8 cellular contexts compared by ENCODE assay signal in genomic region chr4:80058740-80059139, GRCh38. TPM values are rescaled to one million over a fixed set of nuclear protein-coding genes. Genes with fewer than 3 reads are reported as not detected.
DNase-seq lines count a peak whose midpoint lies in the region; ATAC-seq and TF ChIP-seq lines count a peak whose summit lies in the region.

No MANE protein-coding gene starts in this region.

- POLR2A ChIA-PET in activated CD8-positive, alpha-beta T cell treated with anti-CD3 and anti-CD28 coated beads for 36 hours (lab: Charles Lee): interaction anchor here (1.1 to 1.5 kb wide), 2 partner anchors 14 to 126 kb away, joined by 3 to 7 read pairs; partner anchors contain the start of gene ANTXR2

- H2AK5ac ChIP-seq in trophoblast cell (ENCODE audit: low read length): no peak overlapping the region

- CTCF ChIA-PET in activated CD8-positive, alpha-beta T cell treated with anti-CD3 and anti-CD28 coated beads for 36 hours (lab: Charles Lee): interaction anchor here (1.1 to 1.4 kb wide), 4 partner anchors 14 to 144 kb away, joined by 4 to 7 read pairs (median 4); no protein-coding TSS in a partner anchor

- peak overlapping the region; percentile 73 for H3K4me3 Mint-ChIP-seq in activated CD8-positive, alpha-beta T cell treated with anti-CD3 and anti-CD28 coated beads for 36 hours

- WGBS in trophoblast cell (ENCODE audit: extremely low coverage, insufficient coverage, insufficient read length): no CpG with 5 or more reads among the region's 2 CpGs

- TF ChIP-seq CTCF in HL-60 (IDR thresholded peaks at IDR 0.05; ENCODE audit: insufficient read depth, low read length): no peak
- no peak for TF ChIP-seq CTCF in activated CD8-positive, alpha-beta T cell treated with anti-CD3 and anti-CD28 coated beads for 36 hours (IDR thresholded peaks at IDR 0.05)

- no peak overlapping the region for H3K23ac ChIP-seq in trophoblast cell (ENCODE audit: low read length)

- H3K4me2 ChIP-seq in trophoblast cell (ENCODE audit: low read length): no peak overlapping the region

- H3K4ac ChIP-seq in trophoblast cell (ENCODE audit: low read depth, low read length): no peak overlapping the region

- H2BK120ac ChIP-seq in trophoblast cell (ENCODE audit: insufficient read depth, low read length, poor library complexity): no peak overlapping the region

- H3K27me3 Mint-ChIP-seq in activated CD8-positive, alpha-beta T cell treated with anti-CD3 and anti-CD28 coated beads for 36 hours: no peaks in the 10 kb centered on the region

- H3K9me3 Mint-ChIP-seq in activated CD8-positive, alpha-beta T cell treated with anti-CD3 and anti-CD28 coated beads for 36 hours: no peaks in the 10 kb centered on the region

- H3K4me1 Mint-ChIP-seq in activated CD8-positive, alpha-beta T cell treated with anti-CD3 and anti-CD28 coated beads for 36 hours (ENCODE audit: low read depth): peaks cover 42% of the 10 kb centered on the region

- no peak overlapping the region for H4K8ac ChIP-seq in trophoblast cell (ENCODE audit: low read depth, low read length)

- H2BK12ac ChIP-seq in trophoblast cell (ENCODE audit: low read length): no peak overlapping the region

- intact Hi-C loops in activated CD8-positive, alpha-beta T cell treated with anti-CD3 and anti-CD28 coated beads for 36 hours (cut with micrococcal nuclease): loop anchor here (2.0 to 5.0 kb wide), 3 partner anchors 51 to 126 kb away; no protein-coding TSS in a partner anchor

- H3K27ac Mint-ChIP-seq in activated CD8-positive, alpha-beta T cell treated with anti-CD3 and anti-CD28 coated beads for 36 hours: peak overlapping the region; percentile 94

- ATAC-seq in GM18498 (IDR thresholded peaks at IDR 0.05; ENCODE audit: unreplicated experiment) (peak; percentile 100), GM21423 (IDR thresholded peaks at IDR 0.05; ENCODE audit: unreplicated experiment) (peak; percentile 99)
- peak; percentile 92 for ATAC-seq in activated CD8-positive, alpha-beta T cell treated with anti-CD3 and anti-CD28 coated beads for 36 hours

- no peaks in the 10 kb centered on the region for H3K36me3 ChIP-seq in trophoblast cell (ENCODE audit: control insufficient read depth in 1 of 2, insufficient read depth in 2 of 2, low read length in 2 of 2)

- no peak overlapping the region for H4K91ac ChIP-seq in trophoblast cell (ENCODE audit: low read depth, low read length)

- no peak overlapping the region for H3K18ac ChIP-seq in trophoblast cell (ENCODE audit: low read length)

- H3K9ac ChIP-seq in trophoblast cell (ENCODE audit: low read length): no peak overlapping the region

- peaks cover 3% of the 10 kb centered on the region for H3K36me3 Mint-ChIP-seq in activated CD8-positive, alpha-beta T cell treated with anti-CD3 and anti-CD28 coated beads for 36 hours (ENCODE audit: low read depth)

- peak overlapping the region; percentile 93 for H3K27ac ChIP-seq in HL-60 (replicated peaks)
- H3K27ac ChIP-seq in trophoblast cell (ENCODE audit: low read depth, low read length): no peak overlapping the region

- no peaks in the 10 kb centered on the region for H3K27me3 ChIP-seq in HL-60 (ENCODE audit: insufficient read depth, poor library complexity, severe bottlenecking)
- H3K27me3 ChIP-seq in trophoblast cell (ENCODE audit: insufficient read depth, low read length): no peaks in the 10 kb centered on the region

- no peaks in the 10 kb centered on the region for H3K4me1 ChIP-seq in trophoblast cell (ENCODE audit: control insufficient read depth in 1 of 2, insufficient read depth in 2 of 2, low read length in 2 of 2)

- H2BK5ac ChIP-seq in trophoblast cell (ENCODE audit: low read depth, low read length, poor library complexity): no peak overlapping the region

- no peak overlapping the region for H3K14ac ChIP-seq in trophoblast cell (ENCODE audit: low read length)

- H3K79me2 ChIP-seq in trophoblast cell (ENCODE audit: control insufficient read depth, insufficient read depth, low read length, poor library complexity): no peaks in the 10 kb centered on the region

- DNase-seq in HL-60 (ENCODE audit: low read depth in 1 of 2, low spot score in 1 of 2) (peak; percentile 66 to 82), trophoblast cell (peak; percentile 6 to 36), amygdala (lab: John Stamatoyannopoulos, UW) (no peak), NCI-H1436 treated with DMSO at 0.1 percent for 48 hours (lab: John Stamatoyannopoulos, UW) (no peak), retina (no peak)
- peak; percentile 71 for DNase-seq in activated CD8-positive, alpha-beta T cell treated with anti-CD3 and anti-CD28 coated beads for 36 hours

- H3K79me1 ChIP-seq in trophoblast cell (ENCODE audit: low read length): no peaks in the 10 kb centered on the region

- no peak overlapping the region for H2AFZ ChIP-seq in trophoblast cell (ENCODE audit: insufficient read depth, low read length, poor library complexity)

- H3K9me3 ChIP-seq in trophoblast cell (ENCODE audit: insufficient read depth, low read depth, low read length): no peaks in the 10 kb centered on the region

- H4K12ac ChIP-seq in trophoblast cell (ENCODE audit: low read depth, low read length): no peak overlapping the region

- H3K4me3 ChIP-seq in HL-60 (replicated peaks; ENCODE audit: insufficient read depth, low read length) (no peak overlapping the region), trophoblast cell (ENCODE audit: low read depth, low read length) (no peak overlapping the region)

RNA-seq across cellular contexts. Expression of gene ANTXR2, which starts 14.3 kb away (rescaled TPM):
- 1 to 10 TPM; 3.0 to 3.6 TPM for total RNA-seq in activated CD8-positive, alpha-beta T cell treated with anti-CD3 and anti-CD28 coated beads for 36 hours
- polyA plus RNA-seq in trophoblast cell (2013): 8.8 and 9.2 TPM in 2 replicates

Comparison
In these comparisons a context has a peak if more than half of its experiments do, and no peak if none do; other contexts are left out.
1. DNase-seq: peak in HL-60 (2 of 2), activated CD8-positive, alpha-beta T cell treated with anti-CD3 and anti-CD28 coated beads for 36 hours (single experiment) and trophoblast cell (2 of 2); none in amygdala (0 of 56), NCI-H1436 treated with DMSO at 0.1 percent for 48 hours (single experiment) and retina (single experiment).
2. Peak in every context shown above with its lines, with median percentiles within 50 percentile points of each other: ATAC-seq.